Comparison of ENCODE assay signal across 1 cellular context in the genomic region with DNA sequence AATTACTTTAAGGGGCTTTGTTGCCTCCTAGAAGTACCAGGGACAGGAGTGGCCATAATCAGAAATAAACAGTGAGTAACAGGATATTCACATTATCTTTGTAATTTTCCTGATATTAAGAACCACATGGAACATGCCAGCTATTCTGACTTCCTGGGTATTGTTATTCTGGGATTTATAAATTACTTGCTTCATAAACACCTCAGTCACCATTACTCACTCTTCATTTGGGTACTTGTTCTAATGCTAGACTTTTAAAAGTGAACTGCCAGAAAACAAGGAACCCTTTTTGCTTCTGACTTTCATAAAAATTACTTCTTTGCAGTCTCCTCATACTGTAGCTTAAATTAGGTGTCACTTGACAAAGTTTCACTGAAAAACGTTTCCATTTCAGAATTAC.
TF ChIP-seq lines count a peak whose summit lies in the region.

No MANE protein-coding gene starts in this region.

TF ChIP-seq in endothelial cell of umbilical vein, 7 proteins besides CTCF, POLR2A, EP300 and RAD21:
- no peak for TF ChIP-seq MYC (IDR thresholded peaks at IDR 0.05; ENCODE audit: low read depth, low read length)
- TF ChIP-seq FOS (IDR thresholded peaks at IDR 0.05; ENCODE audit: borderline replicate concordance, insufficient read depth, low read length): peak; percentile 54
- TF ChIP-seq JUN (IDR thresholded peaks at IDR 0.05; ENCODE audit: borderline replicate concordance, insufficient read depth, insufficient read length, low read depth): peak; percentile 6
- peak; percentile 45 for TF ChIP-seq GATA2 (IDR thresholded peaks at IDR 0.05; ENCODE audit: insufficient read depth, insufficient read length, low read depth, low read length)
- TF ChIP-seq EZH2 (IDR thresholded peaks at IDR 0.05; ENCODE audit: borderline replicate concordance, low read depth, low read length, severe bottlenecking): no peak
- no peak for TF ChIP-seq POLR2AphosphoS5 (IDR thresholded peaks at IDR 0.05; ENCODE audit: insufficient read depth, low read depth, low read length)
- TF ChIP-seq, protein P1, sequence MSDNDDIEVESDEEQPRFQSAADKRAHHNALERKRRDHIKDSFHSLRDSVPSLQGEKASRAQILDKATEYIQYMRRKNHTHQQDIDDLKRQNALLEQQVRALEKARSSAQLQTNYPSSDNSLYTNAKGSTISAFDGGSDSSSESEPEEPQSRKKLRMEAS (IDR thresholded peaks at IDR 0.05; ENCODE audit: insufficient read depth, insufficient read length): no peak
TF ChIP-seq in endothelial cell of umbilical vein: peak in this region for 3.
